In the genomic region with DNA sequence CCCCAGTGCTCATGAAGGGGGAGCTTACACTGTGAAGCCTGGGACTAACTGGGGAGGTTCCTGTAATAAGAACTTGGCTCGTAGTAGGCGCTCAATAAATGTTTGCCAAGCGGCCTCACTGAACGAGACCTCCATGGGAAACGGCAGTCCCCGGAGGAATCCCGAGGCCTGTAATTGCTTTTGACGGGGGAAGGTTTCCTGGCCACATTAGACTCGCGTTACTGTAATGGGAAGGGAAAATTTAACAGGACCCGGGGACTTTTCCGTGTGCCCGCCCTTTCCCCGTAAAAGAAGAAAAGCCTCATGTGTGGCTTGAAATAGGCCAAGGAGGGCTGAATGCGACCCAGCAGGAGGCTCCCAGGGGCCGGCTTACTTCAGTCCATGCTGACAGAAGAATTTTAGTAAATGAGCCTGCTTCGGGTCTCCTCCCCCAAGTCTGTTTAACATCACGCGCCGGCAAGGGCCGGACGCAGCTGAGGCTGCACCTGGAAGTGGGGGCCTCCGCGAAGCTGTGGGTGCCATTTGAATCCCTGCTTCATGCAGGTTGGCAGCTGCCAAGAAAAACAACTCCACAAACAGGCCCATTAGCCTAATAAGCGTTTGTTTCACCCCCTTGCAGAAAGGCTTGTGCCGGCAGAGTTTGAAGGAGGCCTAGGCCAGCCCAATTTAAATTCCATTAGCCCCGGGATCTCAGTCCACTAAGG, we compare ENCODE assay signal across 14 cellular contexts. TPM values are rescaled to one million over a fixed set of nuclear protein-coding genes. Genes with fewer than 3 reads are reported as not detected.
A peak's percentile ranks its signal among the peaks of the same experiment; 100 is the strongest.
DNase-seq lines count a peak whose midpoint lies in the region; ATAC-seq and TF ChIP-seq lines count a peak whose summit lies in the region.
"Had no signal": no experiment of that assay in that cellular context is flagged by ENCODE, and none has a peak within 500 bp of the region (broad histone marks: within the 10 kb centered on the region; RNA-seq: fewer than 3 reads in every experiment).

No MANE protein-coding gene starts in this region.

- no peaks in the 10 kb centered on the region for H3K9me3 ChIP-seq in BE2C
- H3K9me3 ChIP-seq in ovary, result no peaks in the 10 kb centered on the region
- H3K9me3 ChIP-seq: breast epithelium, pancreas, thyroid gland had no signal

- H3K27ac Mint-ChIP-seq in chondrocyte (ENCODE audit: unreplicated experiment), result peak overlapping the region; percentile 32
- peak overlapping the region; percentile 75 for H3K27ac Mint-ChIP-seq in mesothelial cell of epicardium
- H3K27ac Mint-ChIP-seq in activated naive CD4-positive, alpha-beta T cell treated with anti-CD3 and anti-CD28 coated beads, Interleukin-2, amount 10 ng/mL, durations not matched to agents 7 days and 5 days, result no peak overlapping the region

- TF ChIP-seq POLR2A in ovary (IDR thresholded peaks at IDR 0.05), result no peak

- TF ChIP-seq CTCF in BE2C (IDR thresholded peaks at IDR 0.05; ENCODE audit: low read depth, low read length), result no peak
- TF ChIP-seq CTCF in chondrocyte (IDR thresholded peaks at IDR 0.05), result no peak
- TF ChIP-seq CTCF in mesothelial cell of epicardium (IDR thresholded peaks at IDR 0.05; ENCODE audit: unreplicated experiment), result no peak
- no peak for TF ChIP-seq CTCF in ovary (IDR thresholded peaks at IDR 0.05)

- H3K36me3 ChIP-seq in BE2C, result no peaks in the 10 kb centered on the region
- no peaks in the 10 kb centered on the region for H3K36me3 ChIP-seq in ovary
- H3K36me3 ChIP-seq: breast epithelium, pancreas, thyroid gland had no signal

- H3K4me1 Mint-ChIP-seq in chondrocyte (ENCODE audit: low read depth), result peaks cover 9% of the 10 kb centered on the region
- peaks cover 29% of the 10 kb centered on the region for H3K4me1 Mint-ChIP-seq in mesothelial cell of epicardium
- no peaks in the 10 kb centered on the region for H3K4me1 Mint-ChIP-seq in activated naive CD4-positive, alpha-beta T cell treated with anti-CD3 and anti-CD28 coated beads, Interleukin-2, amount 10 ng/mL, durations not matched to agents 7 days and 5 days

- H3K36me3 Mint-ChIP-seq in chondrocyte (ENCODE audit: low read depth) (no peaks in the 10 kb centered on the region), mesothelial cell of epicardium (no peaks in the 10 kb centered on the region)
- peaks cover 18% of the 10 kb centered on the region for H3K36me3 Mint-ChIP-seq in activated naive CD4-positive, alpha-beta T cell treated with anti-CD3 and anti-CD28 coated beads, Interleukin-2, amount 10 ng/mL, durations not matched to agents 7 days and 5 days

- no peak overlapping the region for H3K27ac ChIP-seq in ovary
- H3K27ac ChIP-seq: pancreas had no signal

- peak; percentile 22 for DNase-seq in BE2C
- peak; percentile 51 for DNase-seq in NCI-H2081 treated with DMSO at 0.1 percent for 48 hours (lab: John Stamatoyannopoulos, UW)
- DNase-seq in chondrocyte (ENCODE audit: low spot score), result no peak
- no peak for DNase-seq in mesothelial cell of epicardium (ENCODE audit: low spot score in 2 of 2, unreplicated experiment in 2 of 2)
- no peak for DNase-seq in ovary
- DNase-seq in activated naive CD4-positive, alpha-beta T cell treated with anti-CD3 and anti-CD28 coated beads, Interleukin-2, amount 10 ng/mL, durations not matched to agents 7 days and 5 days, result no peak
- no peak for DNase-seq in NCI-H526 (lab: John Stamatoyannopoulos, UW)
- DNase-seq: activated T-cell treated with anti-CD3 and anti-CD28 coated beads for 4 hours, IMR-90, NCI-H226, pancreas had no signal

- H3K27me3 Mint-ChIP-seq in chondrocyte (ENCODE audit: low read depth) (peaks cover 24% of the 10 kb centered on the region), mesothelial cell of epicardium (ENCODE audit: low read depth) (peaks cover 16% of the 10 kb centered on the region)
- no peaks in the 10 kb centered on the region for H3K27me3 Mint-ChIP-seq in activated naive CD4-positive, alpha-beta T cell treated with anti-CD3 and anti-CD28 coated beads, Interleukin-2, amount 10 ng/mL, durations not matched to agents 7 days and 5 days

- H3K9me3 Mint-ChIP-seq in chondrocyte (ENCODE audit: low read depth) (no peaks in the 10 kb centered on the region), mesothelial cell of epicardium (peaks cover 4% of the 10 kb centered on the region)
- H3K9me3 Mint-ChIP-seq in activated naive CD4-positive, alpha-beta T cell treated with anti-CD3 and anti-CD28 coated beads, Interleukin-2, amount 10 ng/mL, durations not matched to agents 7 days and 5 days, result no peaks in the 10 kb centered on the region

- CTCF ChIA-PET in activated naive CD4-positive, alpha-beta T cell treated with anti-CD3 and anti-CD28 coated beads, Interleukin-2, amount 10 ng/mL, durations not matched to agents 7 days and 5 days (lab: Charles Lee), result no interaction called here

- no peaks in the 10 kb centered on the region; the same call in 1 of the 2 replicates for H3K4me1 ChIP-seq in BE2C
- H3K4me1 ChIP-seq in ovary (ENCODE audit: insufficient read depth), result no peaks in the 10 kb centered on the region
- H3K4me1 ChIP-seq: breast epithelium, pancreas, thyroid gland had no signal

- H3K4me3 ChIP-seq in BE2C (ENCODE audit: low read depth, low read length), result no peak overlapping the region
- H3K4me3 ChIP-seq in ovary, result no peak overlapping the region
- H3K4me3 ChIP-seq: pancreas, thyroid gland had no signal

- no peak for ATAC-seq in GM19395 (IDR thresholded peaks at IDR 0.05; ENCODE audit: unreplicated experiment)
- ATAC-seq: pancreas had no signal

- H3K4me3 Mint-ChIP-seq in chondrocyte (ENCODE audit: unreplicated experiment) (peak overlapping the region; percentile 16), mesothelial cell of epicardium (peak overlapping the region; percentile 22)
- H3K4me3 Mint-ChIP-seq in activated naive CD4-positive, alpha-beta T cell treated with anti-CD3 and anti-CD28 coated beads, Interleukin-2, amount 10 ng/mL, durations not matched to agents 7 days and 5 days, result no peak overlapping the region

- H3K27me3 ChIP-seq in BE2C (no peaks in the 10 kb centered on the region), ovary (no peaks in the 10 kb centered on the region)
- H3K27me3 ChIP-seq: breast epithelium, pancreas, thyroid gland had no signal

- intact Hi-C loops in ovary (cut with DNase I), result no loop called here

- 18 to 33% (median 27%) methylated on average over 27 of the region's 27 CpGs for WGBS in ovary, 3 donors

- TF ChIP-seq EP300 in ovary (IDR thresholded peaks at IDR 0.05), result no peak

RNA-seq across cellular contexts. Expression of gene PWP1, which starts 39.8 kb away (rescaled TPM):
- 83.6 TPM for polyA plus RNA-seq in BE2C (2012; ENCODE audit: insufficient read depth, insufficient read length, low read depth)
- total RNA-seq in chondrocyte, result 42.2 to 44.9 TPM (median 42.6 TPM) in 3 replicates
- 29.8 to 35.4 TPM (median 32.7 TPM) in 3 replicates for total RNA-seq in mesothelial cell of epicardium
- total RNA-seq in ovary, result 10 to 100 TPM; 30.1 to 86.7 (median 34.4) TPM
- 10 to 100 TPM; 33.7 to 52.7 TPM for polyA plus RNA-seq in ovary

Comparison
In these comparisons a context has a peak if more than half of its experiments do, and no peak if none do; other contexts are left out.
1. DNase-seq: peak in BE2C (single experiment) and NCI-H2081 treated with DMSO at 0.1 percent for 48 hours (single experiment); none in chondrocyte (single experiment), mesothelial cell of epicardium (0 of 2), ovary (0 of 5), activated naive CD4-positive, alpha-beta T cell treated with anti-CD3 and anti-CD28 coated beads, Interleukin-2, amount 10 ng/mL, durations not matched to agents 7 days and 5 days (single experiment) and NCI-H526 (0 of 2).